Comparison of ENCODE assay signal across 1 cellular context in genomic region chr11:12802418-12803085, GRCh38.
A peak's percentile ranks its signal among the peaks of the same experiment; 100 is the strongest.
TF ChIP-seq lines count a peak whose summit lies in the region.

No MANE protein-coding gene starts in this region.

TF ChIP-seq in HepG2, 621 proteins besides CTCF, POLR2A, EP300 and RAD21 (continued from another document and continues in another):
- TF ChIP-seq, protein P1, sequence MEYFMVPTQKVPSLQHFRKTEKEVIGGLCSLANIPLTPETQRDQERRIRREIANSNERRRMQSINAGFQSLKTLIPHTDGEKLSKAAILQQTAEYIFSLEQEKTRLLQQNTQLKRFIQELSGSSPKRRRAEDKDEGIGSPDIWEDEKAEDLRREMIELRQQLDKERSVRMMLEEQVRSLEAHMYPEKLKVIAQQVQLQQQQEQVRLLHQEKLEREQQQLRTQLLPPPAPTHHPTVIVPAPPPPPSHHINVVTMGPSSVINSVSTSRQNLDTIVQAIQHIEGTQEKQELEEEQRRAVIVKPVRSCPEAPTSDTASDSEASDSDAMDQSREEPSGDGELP (IDR thresholded peaks at IDR 0.05; ENCODE audit: borderline replicate concordance, low read depth) = peak; percentile 75; the same call in 1 of the 2 replicates
- peak; percentile 88 for TF ChIP-seq KAT7 (CRISPR knock-in tag; IDR thresholded peaks at IDR 0.05; ENCODE audit: borderline replicate concordance)
- TF ChIP-seq ZNF720 (CRISPR knock-in tag; IDR thresholded peaks at IDR 0.05) = no peak
- TF ChIP-seq MTA3 (CRISPR knock-in tag; IDR thresholded peaks at IDR 0.05) = no peak
- TF ChIP-seq ZNF326 (CRISPR knock-in tag; IDR thresholded peaks at IDR 0.05; ENCODE audit: borderline replicate concordance) = no peak
- TF ChIP-seq ATF5 (CRISPR knock-in tag; IDR thresholded peaks at IDR 0.05; ENCODE audit: low read depth) = no peak
- TF ChIP-seq PCBP1 (IDR thresholded peaks at IDR 0.05; ENCODE audit: borderline replicate concordance, low read depth, low read length) = no peak
- TF ChIP-seq BORCS8-MEF2B (CRISPR knock-in tag; IDR thresholded peaks at IDR 0.05) = 0 out of 2 replicates have a peak, but pooled peaks have one; percentile 57
- TF ChIP-seq FOXK1 (CRISPR knock-in tag; IDR thresholded peaks at IDR 0.05; ENCODE audit: borderline replicate concordance, low read depth) = peak; percentile 85
- TF ChIP-seq CEBPG (CRISPR knock-in tag; IDR thresholded peaks at IDR 0.05) = peak; percentile 100
- TF ChIP-seq SMC3 (IDR thresholded peaks at IDR 0.05; ENCODE audit: low read length) = peak; percentile 57
- no peak for TF ChIP-seq ZNF513 (CRISPR knock-in tag; conservative IDR thresholded peaks at IDR 0.05)
- TF ChIP-seq SATB2 (CRISPR knock-in tag; IDR thresholded peaks at IDR 0.05) = no peak
- TF ChIP-seq ZFX (CRISPR knock-in tag; IDR thresholded peaks at IDR 0.05; ENCODE audit: low read depth) = peak; percentile 75
- TF ChIP-seq, protein P2, sequence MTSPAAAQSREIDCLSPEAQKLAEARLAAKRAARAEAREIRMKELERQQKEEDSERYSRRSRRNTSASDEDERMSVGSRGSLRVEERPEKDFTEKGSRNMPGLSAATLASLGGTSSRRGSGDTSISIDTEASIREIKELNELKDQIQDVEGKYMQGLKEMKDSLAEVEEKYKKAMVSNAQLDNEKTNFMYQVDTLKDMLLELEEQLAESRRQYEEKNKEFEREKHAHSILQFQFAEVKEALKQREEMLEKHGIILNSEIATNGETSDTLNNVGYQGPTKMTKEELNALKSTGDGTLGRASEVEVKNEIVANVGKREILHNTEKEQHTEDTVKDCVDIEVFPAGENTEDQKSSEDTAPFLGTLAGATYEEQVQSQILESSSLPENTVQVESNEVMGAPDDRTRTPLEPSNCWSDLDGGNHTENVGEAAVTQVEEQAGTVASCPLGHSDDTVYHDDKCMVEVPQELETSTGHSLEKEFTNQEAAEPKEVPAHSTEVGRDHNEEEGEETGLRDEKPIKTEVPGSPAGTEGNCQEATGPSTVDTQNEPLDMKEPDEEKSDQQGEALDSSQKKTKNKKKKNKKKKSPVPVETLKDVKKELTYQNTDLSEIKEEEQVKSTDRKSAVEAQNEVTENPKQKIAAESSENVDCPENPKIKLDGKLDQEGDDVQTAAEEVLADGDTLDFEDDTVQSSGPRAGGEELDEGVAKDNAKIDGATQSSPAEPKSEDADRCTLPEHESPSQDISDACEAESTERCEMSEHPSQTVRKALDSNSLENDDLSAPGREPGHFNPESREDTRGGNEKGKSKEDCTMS (CRISPR knock-in tag; conservative IDR thresholded peaks at IDR 0.05) = no peak
- TF ChIP-seq, protein P3, sequence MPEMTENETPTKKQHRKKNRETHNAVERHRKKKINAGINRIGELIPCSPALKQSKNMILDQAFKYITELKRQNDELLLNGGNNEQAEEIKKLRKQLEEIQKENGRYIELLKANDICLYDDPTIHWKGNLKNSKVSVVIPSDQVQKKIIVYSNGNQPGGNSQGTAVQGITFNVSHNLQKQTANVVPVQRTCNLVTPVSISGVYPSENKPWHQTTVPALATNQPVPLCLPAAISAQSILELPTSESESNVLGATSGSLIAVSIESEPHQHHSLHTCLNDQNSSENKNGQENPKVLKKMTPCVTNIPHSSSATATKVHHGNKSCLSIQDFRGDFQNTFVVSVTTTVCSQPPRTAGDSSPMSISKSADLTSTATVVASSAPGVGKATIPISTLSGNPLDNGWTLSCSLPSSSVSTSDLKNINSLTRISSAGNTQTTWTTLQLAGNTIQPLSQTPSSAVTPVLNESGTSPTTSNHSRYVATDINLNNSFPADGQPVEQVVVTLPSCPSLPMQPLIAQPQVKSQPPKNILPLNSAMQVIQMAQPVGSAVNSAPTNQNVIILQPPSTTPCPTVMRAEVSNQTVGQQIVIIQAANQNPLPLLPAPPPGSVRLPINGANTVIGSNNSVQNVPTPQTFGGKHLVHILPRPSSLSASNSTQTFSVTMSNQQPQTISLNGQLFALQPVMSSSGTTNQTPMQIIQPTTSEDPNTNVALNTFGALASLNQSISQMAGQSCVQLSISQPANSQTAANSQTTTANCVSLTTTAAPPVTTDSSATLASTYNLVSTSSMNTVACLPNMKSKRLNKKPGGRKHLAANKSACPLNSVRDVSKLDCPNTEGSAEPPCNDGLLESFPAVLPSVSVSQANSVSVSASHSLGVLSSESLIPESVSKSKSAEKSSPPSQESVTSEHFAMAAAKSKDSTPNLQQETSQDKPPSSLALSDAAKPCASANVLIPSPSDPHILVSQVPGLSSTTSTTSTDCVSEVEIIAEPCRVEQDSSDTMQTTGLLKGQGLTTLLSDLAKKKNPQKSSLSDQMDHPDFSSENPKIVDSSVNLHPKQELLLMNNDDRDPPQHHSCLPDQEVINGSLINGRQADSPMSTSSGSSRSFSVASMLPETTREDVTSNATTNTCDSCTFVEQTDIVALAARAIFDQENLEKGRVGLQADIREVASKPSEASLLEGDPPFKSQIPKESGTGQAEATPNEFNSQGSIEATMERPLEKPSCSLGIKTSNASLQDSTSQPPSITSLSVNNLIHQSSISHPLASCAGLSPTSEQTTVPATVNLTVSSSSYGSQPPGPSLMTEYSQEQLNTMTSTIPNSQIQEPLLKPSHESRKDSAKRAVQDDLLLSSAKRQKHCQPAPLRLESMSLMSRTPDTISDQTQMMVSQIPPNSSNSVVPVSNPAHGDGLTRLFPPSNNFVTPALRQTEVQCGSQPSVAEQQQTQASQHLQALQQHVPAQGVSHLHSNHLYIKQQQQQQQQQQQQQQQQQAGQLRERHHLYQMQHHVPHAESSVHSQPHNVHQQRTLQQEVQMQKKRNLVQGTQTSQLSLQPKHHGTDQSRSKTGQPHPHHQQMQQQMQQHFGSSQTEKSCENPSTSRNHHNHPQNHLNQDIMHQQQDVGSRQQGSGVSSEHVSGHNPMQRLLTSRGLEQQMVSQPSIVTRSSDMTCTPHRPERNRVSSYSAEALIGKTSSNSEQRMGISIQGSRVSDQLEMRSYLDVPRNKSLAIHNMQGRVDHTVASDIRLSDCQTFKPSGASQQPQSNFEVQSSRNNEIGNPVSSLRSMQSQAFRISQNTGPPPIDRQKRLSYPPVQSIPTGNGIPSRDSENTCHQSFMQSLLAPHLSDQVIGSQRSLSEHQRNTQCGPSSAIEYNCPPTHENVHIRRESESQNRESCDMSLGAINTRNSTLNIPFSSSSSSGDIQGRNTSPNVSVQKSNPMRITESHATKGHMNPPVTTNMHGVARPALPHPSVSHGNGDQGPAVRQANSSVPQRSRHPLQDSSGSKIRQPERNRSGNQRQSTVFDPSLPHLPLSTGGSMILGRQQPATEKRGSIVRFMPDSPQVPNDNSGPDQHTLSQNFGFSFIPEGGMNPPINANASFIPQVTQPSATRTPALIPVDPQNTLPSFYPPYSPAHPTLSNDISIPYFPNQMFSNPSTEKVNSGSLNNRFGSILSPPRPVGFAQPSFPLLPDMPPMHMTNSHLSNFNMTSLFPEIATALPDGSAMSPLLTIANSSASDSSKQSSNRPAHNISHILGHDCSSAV (CRISPR knock-in tag; IDR thresholded peaks at IDR 0.05; ENCODE audit: borderline replicate concordance) = no peak
- TF ChIP-seq, protein P4, sequence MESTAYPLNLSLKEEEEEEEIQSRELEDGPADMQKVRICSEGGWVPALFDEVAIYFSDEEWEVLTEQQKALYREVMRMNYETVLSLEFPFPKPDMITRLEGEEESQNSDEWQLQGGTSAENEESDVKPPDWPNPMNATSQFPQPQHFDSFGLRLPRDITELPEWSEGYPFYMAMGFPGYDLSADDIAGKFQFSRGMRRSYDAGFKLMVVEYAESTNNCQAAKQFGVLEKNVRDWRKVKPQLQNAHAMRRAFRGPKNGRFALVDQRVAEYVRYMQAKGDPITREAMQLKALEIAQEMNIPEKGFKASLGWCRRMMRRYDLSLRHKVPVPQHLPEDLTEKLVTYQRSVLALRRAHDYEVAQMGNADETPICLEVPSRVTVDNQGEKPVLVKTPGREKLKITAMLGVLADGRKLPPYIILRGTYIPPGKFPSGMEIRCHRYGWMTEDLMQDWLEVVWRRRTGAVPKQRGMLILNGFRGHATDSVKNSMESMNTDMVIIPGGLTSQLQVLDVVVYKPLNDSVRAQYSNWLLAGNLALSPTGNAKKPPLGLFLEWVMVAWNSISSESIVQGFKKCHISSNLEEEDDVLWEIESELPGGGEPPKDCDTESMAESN (CRISPR knock-in tag; conservative IDR thresholded peaks at IDR 0.05) = no peak; the same call in 1 of the 2 replicates
- TF ChIP-seq ZNF772 (CRISPR knock-in tag; IDR thresholded peaks at IDR 0.05) = peak; percentile 81; the same call in 1 of the 2 replicates
- TF ChIP-seq PHF20 (CRISPR knock-in tag; IDR thresholded peaks at IDR 0.05) = no peak
- peak; percentile 56; the same call in 1 of the 2 replicates for TF ChIP-seq BHLHE40 (IDR thresholded peaks at IDR 0.05; ENCODE audit: low read length)
- TF ChIP-seq RBFOX2 (IDR thresholded peaks at IDR 0.05; ENCODE audit: low read depth, low read length) = no peak
- peak; percentile 87 for TF ChIP-seq ZSCAN31 (CRISPR knock-in tag; IDR thresholded peaks at IDR 0.05; ENCODE audit: low read depth)
- no peak for TF ChIP-seq ZBTB7A (CRISPR knock-in tag; IDR thresholded peaks at IDR 0.05)
- TF ChIP-seq, protein P5, sequence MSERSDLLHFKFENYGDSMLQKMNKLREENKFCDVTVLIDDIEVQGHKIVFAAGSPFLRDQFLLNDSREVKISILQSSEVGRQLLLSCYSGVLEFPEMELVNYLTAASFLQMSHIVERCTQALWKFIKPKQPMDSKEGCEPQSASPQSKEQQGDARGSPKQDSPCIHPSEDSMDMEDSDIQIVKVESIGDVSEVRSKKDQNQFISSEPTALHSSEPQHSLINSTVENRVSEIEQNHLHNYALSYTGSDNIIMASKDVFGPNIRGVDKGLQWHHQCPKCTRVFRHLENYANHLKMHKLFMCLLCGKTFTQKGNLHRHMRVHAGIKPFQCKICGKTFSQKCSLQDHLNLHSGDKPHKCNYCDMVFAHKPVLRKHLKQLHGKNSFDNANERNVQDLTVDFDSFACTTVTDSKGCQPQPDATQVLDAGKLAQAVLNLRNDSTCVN (CRISPR knock-in tag; IDR thresholded peaks at IDR 0.05; ENCODE audit: borderline replicate concordance) = peak; percentile 63; the same call in 1 of the 2 replicates
- no peak for TF ChIP-seq ATM (IDR thresholded peaks at IDR 0.05; ENCODE audit: borderline replicate concordance)
- TF ChIP-seq MAFK (conservative IDR thresholded peaks at IDR 0.05 in 1 of 2, IDR thresholded peaks at IDR 0.05 in 1 of 2; ENCODE audit: low read length in 2 of 2) = no peak; a peak in 1 of 4 replicates
- peak; percentile 92 for TF ChIP-seq HNF1A (IDR thresholded peaks at IDR 0.05; ENCODE audit: low read depth)
- peak; percentile 94 for TF ChIP-seq HNF1A (CRISPR knock-in tag; IDR thresholded peaks at IDR 0.05; ENCODE audit: borderline replicate concordance)
- no peak for TF ChIP-seq FOXA1 (IDR thresholded peaks at IDR 0.05)
- peak; percentile 85 for TF ChIP-seq FOXA1 (CRISPR knock-in tag; IDR thresholded peaks at IDR 0.05)
- no peak for TF ChIP-seq ATF7-NPFF (CRISPR knock-in tag; IDR thresholded peaks at IDR 0.05; ENCODE audit: low read depth)
- TF ChIP-seq ZNF296 (CRISPR knock-in tag; conservative IDR thresholded peaks at IDR 0.05) = no peak
- TF ChIP-seq ZMAT5 (CRISPR knock-in tag; IDR thresholded peaks at IDR 0.05; ENCODE audit: borderline replicate concordance, low read depth) = no peak
- peak; percentile 87; the same call in 1 of the 2 replicates for TF ChIP-seq SMAD3 (CRISPR knock-in tag; IDR thresholded peaks at IDR 0.05)
